ENCODE assay signal across 17 cellular contexts in the genomic region with DNA sequence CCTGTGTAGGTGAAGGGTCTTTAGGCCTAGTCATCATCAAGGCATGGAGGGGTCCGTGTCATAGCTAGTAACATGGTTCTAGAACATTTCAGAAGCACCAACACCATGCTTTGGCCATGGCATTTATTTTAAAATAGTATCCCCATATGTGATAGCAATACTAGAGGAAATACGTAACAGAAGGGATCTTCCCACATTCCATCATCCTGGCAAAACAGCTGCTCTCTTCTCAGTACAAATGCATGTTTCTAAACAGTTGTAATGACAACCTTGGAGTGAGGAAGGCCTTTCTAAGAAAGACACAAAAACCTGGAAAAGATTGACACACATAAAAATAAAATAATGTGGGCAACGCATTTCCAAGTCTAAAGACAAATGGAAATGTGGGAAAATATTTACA.
DNase-seq lines count a peak whose midpoint lies in the region; ATAC-seq and TF ChIP-seq lines count a peak whose summit lies in the region.
"Had no signal": no experiment of that assay in that cellular context is flagged by ENCODE, and none has a peak within 500 bp of the region (broad histone marks: within the 10 kb centered on the region; RNA-seq: fewer than 3 reads in every experiment).

No MANE protein-coding gene starts in this region.

- no peak overlapping the region for H2BK12ac ChIP-seq in mesenchymal stem cell (ENCODE audit: low read length in 2 of 2)

- H3K79me1 ChIP-seq in mesenchymal stem cell (replicated peaks; ENCODE audit: low read length, poor library complexity, severe bottlenecking), result no peaks in the 10 kb centered on the region

- H3K27ac Mint-ChIP-seq in activated T-cell treated with anti-CD3 and anti-CD28 coated beads, Interleukin-2, amount 50 U/mL, for 72 hours, result peak overlapping the region; percentile 80
- peak overlapping the region; percentile 96 for H3K27ac Mint-ChIP-seq in T-helper 17 cell
- peak overlapping the region; percentile 91 for H3K27ac Mint-ChIP-seq in activated T-helper 2 cell treated with anti-CD3 and anti-CD28 coated beads, Interferon-gamma antibody, Interleukin-2, Interleukin-4, amounts not matched to agents 10 μg/mL and 5 μg/mL and 100 μg/mL, durations not matched to agents 14 hours and 24 hours and 36 hours

- H3K9me3 Mint-ChIP-seq in activated T-cell treated with anti-CD3 and anti-CD28 coated beads, Interleukin-2, amount 50 U/mL, for 72 hours, result no peaks in the 10 kb centered on the region
- no peaks in the 10 kb centered on the region for H3K9me3 Mint-ChIP-seq in activated T-cell treated with anti-CD3 and anti-CD28 coated beads, Interleukin-2, amount 50 U/mL, for 4 hours
- H3K9me3 Mint-ChIP-seq in activated T-helper 2 cell treated with anti-CD3 and anti-CD28 coated beads, Interferon-gamma antibody, Interleukin-2, Interleukin-4, amounts not matched to agents 10 μg/mL and 5 μg/mL and 100 μg/mL, durations not matched to agents 14 hours and 24 hours and 36 hours, result no peaks in the 10 kb centered on the region

- H3K9me3 ChIP-seq in T-helper 17 cell (ENCODE audit: control insufficient read depth, low read length, poor library complexity, severe bottlenecking), result no peaks in the 10 kb centered on the region
- H3K9me3 ChIP-seq in mesenchymal stem cell (ENCODE audit: control insufficient read depth, low read length), result no peaks in the 10 kb centered on the region
- no peaks in the 10 kb centered on the region for H3K9me3 ChIP-seq in mucosa of descending colon

- no peak for TF ChIP-seq CTCF in mucosa of descending colon (IDR thresholded peaks at IDR 0.05)

- no peak overlapping the region for H2BK15ac ChIP-seq in mesenchymal stem cell (ENCODE audit: low read depth, poor library complexity, severe bottlenecking)

- no peak overlapping the region for H2AK5ac ChIP-seq in mesenchymal stem cell (ENCODE audit: low read length, severe bottlenecking)

- intact Hi-C loops in activated T-helper 2 cell treated with anti-CD3 and anti-CD28 coated beads, Interferon-gamma antibody, Interleukin-2, Interleukin-4, amounts not matched to agents 10 μg/mL and 5 μg/mL and 100 μg/mL, durations not matched to agents 14 hours and 24 hours and 36 hours (cut with micrococcal nuclease), result loop anchor here (5.0 to 10.0 kb wide), 3 partner anchors 122 to 280 kb away; no protein-coding TSS in a partner anchor
- intact Hi-C loops in mucosa of descending colon (cut with DNase I, micrococcal nuclease), result no loop called here

- H3K4ac ChIP-seq in mesenchymal stem cell (ENCODE audit: low read depth in 1 of 2, low read length in 2 of 2), result no peak overlapping the region

- H3K27ac ChIP-seq in mesenchymal stem cell (ENCODE audit: low read length, poor library complexity, severe bottlenecking), result no peak overlapping the region

- H3K4me3 Mint-ChIP-seq in activated T-cell treated with anti-CD3 and anti-CD28 coated beads, Interleukin-2, amount 50 U/mL, for 72 hours, result peak overlapping the region; percentile 81 to 85
- H3K4me3 Mint-ChIP-seq in activated T-cell treated with anti-CD3 and anti-CD28 coated beads, Interleukin-2, amount 50 U/mL, for 4 hours, result no peak overlapping the region
- H3K4me3 Mint-ChIP-seq in T-helper 17 cell, result no peak overlapping the region
- peak overlapping the region; percentile 90 for H3K4me3 Mint-ChIP-seq in activated T-helper 2 cell treated with anti-CD3 and anti-CD28 coated beads, Interferon-gamma antibody, Interleukin-2, Interleukin-4, amounts not matched to agents 10 μg/mL and 5 μg/mL and 100 μg/mL, durations not matched to agents 14 hours and 24 hours and 36 hours (ENCODE audit: low read depth)

- no peak overlapping the region for H3K14ac ChIP-seq in mesenchymal stem cell (ENCODE audit: low read length in 2 of 2)

- no peak overlapping the region for H2BK5ac ChIP-seq in mesenchymal stem cell (ENCODE audit: low read depth, low read length, poor library complexity, severe bottlenecking)

- H3K27me3 ChIP-seq in mesenchymal stem cell (ENCODE audit: control insufficient read depth in 1 of 2, insufficient read depth in 1 of 2, low read length in 2 of 2), result peaks cover 45 to 52% of the 10 kb centered on the region in 2 experiments

- H4K8ac ChIP-seq in mesenchymal stem cell (ENCODE audit: low read length), result no peak overlapping the region

- H3K36me3 Mint-ChIP-seq in activated T-cell treated with anti-CD3 and anti-CD28 coated beads, Interleukin-2, amount 50 U/mL, for 72 hours (ENCODE audit: insufficient read depth in 2 of 2), result no peaks in the 10 kb centered on the region
- no peaks in the 10 kb centered on the region for H3K36me3 Mint-ChIP-seq in activated T-cell treated with anti-CD3 and anti-CD28 coated beads, Interleukin-2, amount 50 U/mL, for 4 hours (ENCODE audit: insufficient read depth)
- no peaks in the 10 kb centered on the region for H3K36me3 Mint-ChIP-seq in T-helper 17 cell (ENCODE audit: low read depth)
- peaks cover 49% of the 10 kb centered on the region for H3K36me3 Mint-ChIP-seq in activated T-helper 2 cell treated with anti-CD3 and anti-CD28 coated beads, Interferon-gamma antibody, Interleukin-2, Interleukin-4, amounts not matched to agents 10 μg/mL and 5 μg/mL and 100 μg/mL, durations not matched to agents 14 hours and 24 hours and 36 hours (ENCODE audit: low read depth)

- H3K23ac ChIP-seq in mesenchymal stem cell (ENCODE audit: low read length in 2 of 2), result no peak overlapping the region

- no peak overlapping the region for H3K18ac ChIP-seq in mesenchymal stem cell (ENCODE audit: low read depth in 1 of 2, low read length in 2 of 2)

- no peaks in the 10 kb centered on the region for H3K27me3 Mint-ChIP-seq in activated T-cell treated with anti-CD3 and anti-CD28 coated beads, Interleukin-2, amount 50 U/mL, for 72 hours (ENCODE audit: low read depth)
- H3K27me3 Mint-ChIP-seq in activated T-cell treated with anti-CD3 and anti-CD28 coated beads, Interleukin-2, amount 50 U/mL, for 4 hours (ENCODE audit: low read depth), result no peaks in the 10 kb centered on the region
- no peaks in the 10 kb centered on the region for H3K27me3 Mint-ChIP-seq in T-helper 17 cell
- H3K27me3 Mint-ChIP-seq in activated T-helper 2 cell treated with anti-CD3 and anti-CD28 coated beads, Interferon-gamma antibody, Interleukin-2, Interleukin-4, amounts not matched to agents 10 μg/mL and 5 μg/mL and 100 μg/mL, durations not matched to agents 14 hours and 24 hours and 36 hours (ENCODE audit: low read depth), result no peaks in the 10 kb centered on the region

- ATAC-seq in activated T-cell treated with anti-CD3 and anti-CD28 coated beads, Interleukin-2, amount 50 U/mL, for 72 hours (replicated peaks in 1 of 2), result no peak
- ATAC-seq in activated T-cell treated with anti-CD3 and anti-CD28 coated beads, Interleukin-2, amount 50 U/mL, for 4 hours, result no peak
- no peak for ATAC-seq in T-helper 17 cell
- no peak for ATAC-seq in mucosa of descending colon

- H2BK120ac ChIP-seq in mesenchymal stem cell (ENCODE audit: low read depth, low read length), result no peak overlapping the region

- no peak overlapping the region for H3K9ac ChIP-seq in mesenchymal stem cell (ENCODE audit: low read length)

- 83% methylated on average over 1 of the region's 3 CpGs for WGBS in mesenchymal stem cell

- peaks cover 67% of the 10 kb centered on the region for H3K4me1 Mint-ChIP-seq in activated T-cell treated with anti-CD3 and anti-CD28 coated beads, Interleukin-2, amount 50 U/mL, for 72 hours (ENCODE audit: low read depth)
- peaks cover 32% of the 10 kb centered on the region for H3K4me1 Mint-ChIP-seq in activated T-cell treated with anti-CD3 and anti-CD28 coated beads, Interleukin-2, amount 50 U/mL, for 4 hours (ENCODE audit: low read depth)
- H3K4me1 Mint-ChIP-seq in T-helper 17 cell, result peaks cover 16% of the 10 kb centered on the region
- H3K4me1 Mint-ChIP-seq in activated T-helper 2 cell treated with anti-CD3 and anti-CD28 coated beads, Interferon-gamma antibody, Interleukin-2, Interleukin-4, amounts not matched to agents 10 μg/mL and 5 μg/mL and 100 μg/mL, durations not matched to agents 14 hours and 24 hours and 36 hours (ENCODE audit: low read depth), result peaks cover 64% of the 10 kb centered on the region

- no peak overlapping the region for H2AFZ ChIP-seq in mesenchymal stem cell (ENCODE audit: low read depth, low read length)

- H3K4me3 ChIP-seq in mesenchymal stem cell (ENCODE audit: insufficient read depth in 1 of 2, low read depth in 1 of 2, low read length in 2 of 2), result no peak overlapping the region
- no peak overlapping the region for H3K4me3 ChIP-seq in mucosa of descending colon

- H4K91ac ChIP-seq in mesenchymal stem cell (ENCODE audit: low read length), result no peak overlapping the region

- no peaks in the 10 kb centered on the region for H3K36me3 ChIP-seq in mesenchymal stem cell (ENCODE audit: control insufficient read depth in 1 of 2, insufficient read depth in 2 of 2, low read depth in 1 of 2, low read length in 2 of 2)
- H3K36me3 ChIP-seq in mucosa of descending colon (ENCODE audit: low read depth), result no peaks in the 10 kb centered on the region

- no peaks in the 10 kb centered on the region for H3K4me1 ChIP-seq in mesenchymal stem cell (ENCODE audit: control insufficient read depth, insufficient read depth, low read depth, low read length)
- H3K4me1 ChIP-seq in mucosa of descending colon (ENCODE audit: low read depth), result no peaks in the 10 kb centered on the region

- no peak overlapping the region for H3K4me2 ChIP-seq in mesenchymal stem cell (ENCODE audit: low read length, poor library complexity, severe bottlenecking)

- DNase-seq in activated T-cell treated with anti-CD3 and anti-CD28 coated beads, Interleukin-2, amount 50 U/mL, for 72 hours, result no peak
- no peak for DNase-seq in activated T-cell treated with anti-CD3 and anti-CD28 coated beads, Interleukin-2, amount 50 U/mL, for 4 hours
- DNase-seq in T-helper 17 cell (no peak), mesenchymal stem cell (peak; percentile 68), occipital lobe (lab: John Stamatoyannopoulos, UW) (no peak), DMS 273 (lab: John Stamatoyannopoulos, UW; ENCODE audit: unreplicated experiment) (no peak), mucosa of descending colon (no peak)
- DNase-seq in activated T-helper 2 cell treated with anti-CD3 and anti-CD28 coated beads, Interferon-gamma antibody, Interleukin-2, Interleukin-4, amounts not matched to agents 10 μg/mL and 5 μg/mL and 100 μg/mL, durations not matched to agents 14 hours and 24 hours and 36 hours (ENCODE audit: low spot score), result no peak
- DNase-seq: AML-193, DMS79, GOT3, IMR-90, Kasumi-1, NCI-H1105 treated with DMSO at 0.1 percent for 48 hours, NCI-H187, NCI-H446, NCI-H748 treated with DMSO at 0.1 percent for 48 hours had no signal

Comparison
In these comparisons a context has a peak if more than half of its experiments do, and no peak if none do; other contexts are left out.
1. H3K4me3 Mint-ChIP-seq: peak in activated T-cell treated with anti-CD3 and anti-CD28 coated beads, Interleukin-2, amount 50 U/mL, for 72 hours (2 of 2) and activated T-helper 2 cell treated with anti-CD3 and anti-CD28 coated beads, Interferon-gamma antibody, Interleukin-2, Interleukin-4, amounts not matched to agents 10 μg/mL and 5 μg/mL and 100 μg/mL, durations not matched to agents 14 hours and 24 hours and 36 hours (single experiment); none in activated T-cell treated with anti-CD3 and anti-CD28 coated beads, Interleukin-2, amount 50 U/mL, for 4 hours (single experiment) and T-helper 17 cell (single experiment).
2. Peak in every context shown above with its lines, with median percentiles within 50 percentile points of each other: H3K27ac Mint-ChIP-seq.